Comparison of ENCODE assay signal across 1 cellular context in the genomic region with DNA sequence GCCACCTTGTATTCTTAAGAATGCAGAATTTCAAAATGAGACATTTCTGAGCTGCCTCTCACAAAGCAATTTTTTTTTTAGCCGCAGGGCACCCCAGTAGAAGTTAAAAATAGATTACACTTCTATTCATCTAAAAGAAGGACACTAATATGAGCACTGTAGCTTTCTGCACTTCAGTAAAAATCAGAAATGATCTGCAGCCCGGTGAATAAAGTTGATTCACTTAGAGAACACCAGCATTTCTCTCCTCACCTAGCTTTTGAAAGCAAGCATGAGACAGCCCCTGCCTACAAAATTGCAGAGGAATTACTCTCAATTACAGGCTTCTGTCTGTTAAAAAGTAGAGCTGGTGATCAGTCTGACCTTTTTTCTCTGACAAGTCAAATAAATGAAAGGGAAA.
TF ChIP-seq lines count a peak whose summit lies in the region.

No MANE protein-coding gene starts in this region.

TF ChIP-seq in HepG2, 621 proteins besides CTCF, POLR2A, EP300 and RAD21:
- TF ChIP-seq ZNF577 (CRISPR knock-in tag; IDR thresholded peaks at IDR 0.05; ENCODE audit: borderline replicate concordance, low read depth) (no peak), CEBPG (CRISPR knock-in tag; IDR thresholded peaks at IDR 0.05) (no peak), ZEB1 (IDR thresholded peaks at IDR 0.05; ENCODE audit: insufficient replicate concordance, low read depth) (no peak), ZNF773 (CRISPR knock-in tag; IDR thresholded peaks at IDR 0.05; ENCODE audit: borderline replicate concordance) (no peak)
